1 cellular context compared by ENCODE assay signal in the genomic region with DNA sequence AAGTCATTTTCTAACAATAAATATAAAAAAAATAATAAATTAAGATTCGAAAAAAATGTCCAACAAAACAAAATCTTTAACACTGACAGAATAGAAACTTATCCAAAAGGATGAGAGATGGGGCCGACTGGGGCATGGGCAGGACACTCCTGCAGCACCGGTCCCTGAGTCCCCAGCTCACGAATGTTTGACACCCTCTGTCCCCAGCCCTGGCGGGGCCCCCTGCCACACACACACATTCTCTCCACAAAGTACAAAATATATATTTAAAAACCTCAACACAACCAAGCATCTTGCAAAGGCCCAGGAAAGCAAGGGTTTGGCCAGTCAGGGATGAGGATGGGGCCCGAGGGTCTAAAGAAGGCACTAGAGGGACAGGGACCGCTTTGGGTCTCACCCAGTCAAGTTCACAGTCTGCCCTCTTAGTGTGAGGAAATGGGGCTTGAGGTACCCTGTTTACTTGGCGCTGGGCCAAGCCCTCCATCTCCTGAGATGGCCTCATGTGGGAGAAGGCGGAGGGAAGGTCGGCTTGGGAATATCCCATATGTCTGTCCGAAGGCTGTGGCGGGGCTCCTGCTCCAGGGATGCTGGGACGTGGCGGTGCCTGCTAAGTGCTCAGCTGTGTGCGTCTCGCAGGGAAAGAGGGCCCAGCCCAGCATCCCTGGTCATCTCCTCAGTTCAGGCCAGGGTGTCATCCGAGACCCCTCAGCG.
TF ChIP-seq lines count a peak whose summit lies in the region.

No MANE protein-coding gene starts in this region.

TF ChIP-seq in HEK293, 187 proteins besides CTCF, POLR2A, EP300 and RAD21 (continued from another document):
- TF ChIP-seq, protein P1, sequence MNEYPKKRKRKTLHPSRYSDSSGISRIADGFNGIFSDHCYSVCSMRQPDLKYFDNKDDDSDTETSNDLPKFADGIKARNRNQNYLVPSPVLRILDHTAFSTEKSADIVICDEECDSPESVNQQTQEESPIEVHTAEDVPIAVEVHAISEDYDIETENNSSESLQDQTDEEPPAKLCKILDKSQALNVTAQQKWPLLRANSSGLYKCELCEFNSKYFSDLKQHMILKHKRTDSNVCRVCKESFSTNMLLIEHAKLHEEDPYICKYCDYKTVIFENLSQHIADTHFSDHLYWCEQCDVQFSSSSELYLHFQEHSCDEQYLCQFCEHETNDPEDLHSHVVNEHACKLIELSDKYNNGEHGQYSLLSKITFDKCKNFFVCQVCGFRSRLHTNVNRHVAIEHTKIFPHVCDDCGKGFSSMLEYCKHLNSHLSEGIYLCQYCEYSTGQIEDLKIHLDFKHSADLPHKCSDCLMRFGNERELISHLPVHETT (tag by site-specific recombination; IDR thresholded peaks at IDR 0.05), result peak; percentile 16; the same call in 1 of the 2 replicates
- TF ChIP-seq ZNF600 (tag by site-specific recombination; IDR thresholded peaks at IDR 0.05) (peak; percentile 64; the same call in 1 of the 2 replicates), ZNF624 (tag by site-specific recombination; IDR thresholded peaks at IDR 0.05) (0 out of 2 replicates have a peak, but pooled peaks have one; percentile 36), ZFP69B (tag by site-specific recombination; IDR thresholded peaks at IDR 0.05) (no peak; the same call in 1 of the 2 replicates), ZNF157 (tag by site-specific recombination; IDR thresholded peaks at IDR 0.05) (no peak), ZNF571 (tag by site-specific recombination; IDR thresholded peaks at IDR 0.05) (no peak), ZEB2 (tag by site-specific recombination; IDR thresholded peaks at IDR 0.05) (0 out of 2 replicates have a peak, but pooled peaks have one; percentile 30), KLF10 (tag by site-specific recombination; IDR thresholded peaks at IDR 0.05) (0 out of 2 replicates have a peak, but pooled peaks have one; percentile 31), ZFP41 (tag by site-specific recombination; IDR thresholded peaks at IDR 0.05; ENCODE audit: borderline replicate concordance) (no peak), ZBTB8A (tag by site-specific recombination; IDR thresholded peaks at IDR 0.05) (peak; percentile 41; the same call in 1 of the 2 replicates), PRDM1 (tag by site-specific recombination; IDR thresholded peaks at IDR 0.05) (no peak), ZNF366 (tag by site-specific recombination; conservative IDR thresholded peaks at IDR 0.05) (0 out of 2 replicates have a peak, but pooled peaks have one; percentile 37), ZBTB48 (tag by site-specific recombination; IDR thresholded peaks at IDR 0.05) (peak; percentile 64; the same call in 1 of the 2 replicates), ZNF660 (tag by site-specific recombination; IDR thresholded peaks at IDR 0.05) (peak; percentile 54; the same call in 1 of the 2 replicates), IKZF3 (tag by site-specific recombination; IDR thresholded peaks at IDR 0.05) (peak; percentile 71), GLIS2 (tag by site-specific recombination; IDR thresholded peaks at IDR 0.05) (no peak), ZBTB20 (tag by site-specific recombination; IDR thresholded peaks at IDR 0.05) (peak; percentile 46; the same call in 1 of the 2 replicates), HOXD13 (CRISPR knock-in tag; IDR thresholded peaks at IDR 0.05; ENCODE audit: borderline replicate concordance) (no peak), ZNF561 (tag by site-specific recombination; IDR thresholded peaks at IDR 0.05; ENCODE audit: borderline replicate concordance) (peak; percentile 49; the same call in 1 of the 2 replicates)
- TF ChIP-seq, protein P2, sequence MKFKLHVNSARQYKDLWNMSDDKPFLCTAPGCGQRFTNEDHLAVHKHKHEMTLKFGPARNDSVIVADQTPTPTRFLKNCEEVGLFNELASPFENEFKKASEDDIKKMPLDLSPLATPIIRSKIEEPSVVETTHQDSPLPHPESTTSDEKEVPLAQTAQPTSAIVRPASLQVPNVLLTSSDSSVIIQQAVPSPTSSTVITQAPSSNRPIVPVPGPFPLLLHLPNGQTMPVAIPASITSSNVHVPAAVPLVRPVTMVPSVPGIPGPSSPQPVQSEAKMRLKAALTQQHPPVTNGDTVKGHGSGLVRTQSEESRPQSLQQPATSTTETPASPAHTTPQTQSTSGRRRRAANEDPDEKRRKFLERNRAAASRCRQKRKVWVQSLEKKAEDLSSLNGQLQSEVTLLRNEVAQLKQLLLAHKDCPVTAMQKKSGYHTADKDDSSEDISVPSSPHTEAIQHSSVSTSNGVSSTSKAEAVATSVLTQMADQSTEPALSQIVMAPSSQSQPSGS (tag by site-specific recombination; IDR thresholded peaks at IDR 0.05; ENCODE audit: low read depth), result no peak
- TF ChIP-seq, protein P3, sequence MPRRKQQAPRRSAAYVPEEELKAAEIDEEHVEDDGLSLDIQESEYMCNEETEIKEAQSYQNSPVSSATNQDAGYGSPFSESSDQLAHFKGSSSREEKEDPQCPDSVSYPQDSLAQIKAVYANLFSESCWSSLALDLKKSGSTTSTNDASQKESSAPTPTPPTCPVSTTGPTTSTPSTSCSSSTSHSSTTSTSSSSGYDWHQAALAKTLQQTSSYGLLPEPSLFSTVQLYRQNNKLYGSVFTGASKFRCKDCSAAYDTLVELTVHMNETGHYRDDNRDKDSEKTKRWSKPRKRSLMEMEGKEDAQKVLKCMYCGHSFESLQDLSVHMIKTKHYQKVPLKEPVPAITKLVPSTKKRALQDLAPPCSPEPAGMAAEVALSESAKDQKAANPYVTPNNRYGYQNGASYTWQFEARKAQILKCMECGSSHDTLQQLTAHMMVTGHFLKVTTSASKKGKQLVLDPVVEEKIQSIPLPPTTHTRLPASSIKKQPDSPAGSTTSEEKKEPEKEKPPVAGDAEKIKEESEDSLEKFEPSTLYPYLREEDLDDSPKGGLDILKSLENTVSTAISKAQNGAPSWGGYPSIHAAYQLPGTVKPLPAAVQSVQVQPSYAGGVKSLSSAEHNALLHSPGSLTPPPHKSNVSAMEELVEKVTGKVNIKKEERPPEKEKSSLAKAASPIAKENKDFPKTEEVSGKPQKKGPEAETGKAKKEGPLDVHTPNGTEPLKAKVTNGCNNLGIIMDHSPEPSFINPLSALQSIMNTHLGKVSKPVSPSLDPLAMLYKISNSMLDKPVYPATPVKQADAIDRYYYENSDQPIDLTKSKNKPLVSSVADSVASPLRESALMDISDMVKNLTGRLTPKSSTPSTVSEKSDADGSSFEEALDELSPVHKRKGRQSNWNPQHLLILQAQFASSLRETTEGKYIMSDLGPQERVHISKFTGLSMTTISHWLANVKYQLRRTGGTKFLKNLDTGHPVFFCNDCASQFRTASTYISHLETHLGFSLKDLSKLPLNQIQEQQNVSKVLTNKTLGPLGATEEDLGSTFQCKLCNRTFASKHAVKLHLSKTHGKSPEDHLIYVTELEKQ (tag by site-specific recombination; IDR thresholded peaks at IDR 0.05; ENCODE audit: borderline replicate concordance), result no peak
- TF ChIP-seq, protein P4, sequence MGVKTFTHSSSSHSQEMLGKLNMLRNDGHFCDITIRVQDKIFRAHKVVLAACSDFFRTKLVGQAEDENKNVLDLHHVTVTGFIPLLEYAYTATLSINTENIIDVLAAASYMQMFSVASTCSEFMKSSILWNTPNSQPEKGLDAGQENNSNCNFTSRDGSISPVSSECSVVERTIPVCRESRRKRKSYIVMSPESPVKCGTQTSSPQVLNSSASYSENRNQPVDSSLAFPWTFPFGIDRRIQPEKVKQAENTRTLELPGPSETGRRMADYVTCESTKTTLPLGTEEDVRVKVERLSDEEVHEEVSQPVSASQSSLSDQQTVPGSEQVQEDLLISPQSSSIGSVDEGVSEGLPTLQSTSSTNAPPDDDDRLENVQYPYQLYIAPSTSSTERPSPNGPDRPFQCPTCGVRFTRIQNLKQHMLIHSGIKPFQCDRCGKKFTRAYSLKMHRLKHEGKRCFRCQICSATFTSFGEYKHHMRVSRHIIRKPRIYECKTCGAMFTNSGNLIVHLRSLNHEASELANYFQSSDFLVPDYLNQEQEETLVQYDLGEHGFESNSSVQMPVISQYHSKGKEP (tag by site-specific recombination; IDR thresholded peaks at IDR 0.05), result peak; percentile 57; the same call in 1 of the 2 replicates
- TF ChIP-seq, protein P5, sequence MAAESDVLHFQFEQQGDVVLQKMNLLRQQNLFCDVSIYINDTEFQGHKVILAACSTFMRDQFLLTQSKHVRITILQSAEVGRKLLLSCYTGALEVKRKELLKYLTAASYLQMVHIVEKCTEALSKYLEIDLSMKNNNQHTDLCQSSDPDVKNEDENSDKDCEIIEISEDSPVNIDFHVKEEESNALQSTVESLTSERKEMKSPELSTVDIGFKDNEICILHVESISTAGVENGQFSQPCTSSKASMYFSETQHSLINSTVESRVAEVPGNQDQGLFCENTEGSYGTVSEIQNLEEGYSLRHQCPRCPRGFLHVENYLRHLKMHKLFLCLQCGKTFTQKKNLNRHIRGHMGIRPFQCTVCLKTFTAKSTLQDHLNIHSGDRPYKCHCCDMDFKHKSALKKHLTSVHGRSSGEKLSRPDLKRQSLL (tag by site-specific recombination; IDR thresholded peaks at IDR 0.05), result peak; percentile 60; the same call in 1 of the 2 replicates
- TF ChIP-seq, protein P6, sequence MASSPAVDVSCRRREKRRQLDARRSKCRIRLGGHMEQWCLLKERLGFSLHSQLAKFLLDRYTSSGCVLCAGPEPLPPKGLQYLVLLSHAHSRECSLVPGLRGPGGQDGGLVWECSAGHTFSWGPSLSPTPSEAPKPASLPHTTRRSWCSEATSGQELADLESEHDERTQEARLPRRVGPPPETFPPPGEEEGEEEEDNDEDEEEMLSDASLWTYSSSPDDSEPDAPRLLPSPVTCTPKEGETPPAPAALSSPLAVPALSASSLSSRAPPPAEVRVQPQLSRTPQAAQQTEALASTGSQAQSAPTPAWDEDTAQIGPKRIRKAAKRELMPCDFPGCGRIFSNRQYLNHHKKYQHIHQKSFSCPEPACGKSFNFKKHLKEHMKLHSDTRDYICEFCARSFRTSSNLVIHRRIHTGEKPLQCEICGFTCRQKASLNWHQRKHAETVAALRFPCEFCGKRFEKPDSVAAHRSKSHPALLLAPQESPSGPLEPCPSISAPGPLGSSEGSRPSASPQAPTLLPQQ (tag by site-specific recombination; IDR thresholded peaks at IDR 0.05), result 0 out of 2 replicates have a peak, but pooled peaks have one; percentile 24
